6 cellular contexts compared by ENCODE assay signal in genomic region chr2:218216336-218216673, GRCh38. TPM values are rescaled to one million over a fixed set of nuclear protein-coding genes. Genes with fewer than 3 reads are reported as not detected.
DNase-seq lines count a peak whose midpoint lies in the region; ATAC-seq and TF ChIP-seq lines count a peak whose summit lies in the region.

No MANE protein-coding gene starts in this region.

- no peak for ATAC-seq in naive thymus-derived CD8-positive, alpha-beta T cell

- H3K4me3 Mint-ChIP-seq in naive thymus-derived CD8-positive, alpha-beta T cell, result peak overlapping the region; percentile 90 to 99 (median 94)

- peaks cover 21 to 43% (median 38%) of the 10 kb centered on the region in 4 donors for H3K4me1 Mint-ChIP-seq in naive thymus-derived CD8-positive, alpha-beta T cell

- TF ChIP-seq CTCF in GM13977 (IDR thresholded peaks at IDR 0.05; ENCODE audit: extremely low read depth, insufficient read depth, missing control alignments) (no peak), astrocyte of the cerebellum (IDR thresholded peaks at IDR 0.05; ENCODE audit: low read depth, low read length, missing control alignments) (no peak)

- H3K27me3 Mint-ChIP-seq in naive thymus-derived CD8-positive, alpha-beta T cell, result no peaks in the 10 kb centered on the region

- H3K36me3 Mint-ChIP-seq in naive thymus-derived CD8-positive, alpha-beta T cell, result peaks cover 5 to 22% (median 5%) of the 10 kb centered on the region in 3 donors

- peak; percentile 12 for DNase-seq in GM13977 (ENCODE audit: low spot score)
- no peak for DNase-seq in astrocyte of the cerebellum (ENCODE audit: low read depth)
- no peak for DNase-seq in naive thymus-derived CD8-positive, alpha-beta T cell
- DNase-seq in RPMI8226, result no peak
- no peak for DNase-seq in OCI-M1 (lab: John Stamatoyannopoulos, UW)
- no peak for DNase-seq in SW 1271 (lab: John Stamatoyannopoulos, UW)

- no peaks in the 10 kb centered on the region for H3K9me3 Mint-ChIP-seq in naive thymus-derived CD8-positive, alpha-beta T cell

- POLR2A ChIA-PET in naive thymus-derived CD8-positive, alpha-beta T cell (lab: Charles Lee), result interaction anchor here (0.6 to 3.8 kb wide), 15 partner anchors 9 to 1171 kb away, joined by 3 to 21 read pairs (median 3); partner anchors contain the start of genes AAMP, BCS1L, DNPEP and PNKD

- in situ Hi-C loops in GM13977 (cut with MboI; ENCODE audit: low pct_unique_long_range_greater_than_20kb, low sequenced_read_pairs, unreplicated experiment) (no loop called here), astrocyte of the cerebellum (cut with HindIII; ENCODE audit: low sequenced_read_pairs) (no loop called here)

- peak overlapping the region; percentile 98 for H3K4me3 ChIP-seq in astrocyte of the cerebellum (ENCODE audit: low read depth, low read length)

- H3K27ac Mint-ChIP-seq in naive thymus-derived CD8-positive, alpha-beta T cell, result peak overlapping the region; percentile 95 to 100 (median 97)

RNA-seq across cellular contexts. Expression of gene ARPC2, which starts 0.7 kb away (rescaled TPM):
- 100 to 1,000 TPM; 425 to 448 TPM for total RNA-seq in naive thymus-derived CD8-positive, alpha-beta T cell
- 100 to 1,000 TPM; 690 to 865 (median 728) TPM for polyA plus RNA-seq in naive thymus-derived CD8-positive, alpha-beta T cell

RNA-seq across cellular contexts. Expression of gene GPBAR1, which starts 44.5 kb away (rescaled TPM):
- 1 to 10 TPM; 1.1 to 1.4 TPM for total RNA-seq in naive thymus-derived CD8-positive, alpha-beta T cell
- polyA plus RNA-seq in naive thymus-derived CD8-positive, alpha-beta T cell, result under 1 TPM; 0.14 to 0.41 (median 0.28) TPM

RNA-seq across cellular contexts. Expression of gene CXCR1, which starts 49.5 kb away (rescaled TPM):
- not detected for total RNA-seq in naive thymus-derived CD8-positive, alpha-beta T cell
- under 1 TPM in 1 of 3 donors, not detected in 2; 0.39 TPM for polyA plus RNA-seq in naive thymus-derived CD8-positive, alpha-beta T cell

RNA-seq across cellular contexts. Expression of gene AAMP, which starts 53.6 kb away (rescaled TPM):
- 10 to 100 TPM; 57.0 to 61.6 TPM for total RNA-seq in naive thymus-derived CD8-positive, alpha-beta T cell
- 10 to 100 TPM; 77.0 to 93.6 (median 89.7) TPM for polyA plus RNA-seq in naive thymus-derived CD8-positive, alpha-beta T cell

RNA-seq across cellular contexts. Expression of gene PNKD, which starts 54.0 kb away (rescaled TPM):
- total RNA-seq in naive thymus-derived CD8-positive, alpha-beta T cell, result 10 to 100 TPM; 33.6 to 40.5 TPM
- 100 to 1,000 TPM; 108 to 119 (median 109) TPM for polyA plus RNA-seq in naive thymus-derived CD8-positive, alpha-beta T cell
